Comparison of ENCODE assay signal across 26 cellular contexts in the genomic region with DNA sequence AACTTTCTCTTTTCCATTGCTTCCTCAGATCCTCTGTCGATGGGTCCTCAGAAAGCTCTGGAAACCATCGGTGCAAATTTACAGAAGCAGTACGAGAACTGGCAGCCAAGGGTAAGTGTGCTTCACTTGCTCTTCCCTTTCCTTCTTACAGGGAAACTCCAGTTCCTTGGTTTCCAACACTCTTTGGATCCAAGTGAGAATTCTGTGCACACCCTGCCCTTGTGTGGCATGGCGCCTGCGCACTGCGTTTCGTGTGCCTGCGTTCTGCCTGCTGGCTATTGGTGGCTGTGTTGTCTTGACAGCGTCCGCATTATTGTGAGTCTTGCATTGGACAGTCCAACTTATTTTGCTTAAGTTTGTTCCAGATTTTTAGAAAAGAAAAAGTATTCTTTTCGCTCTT.
"Had no signal": no experiment of that assay in that cellular context is flagged by ENCODE, and none has a peak within 500 bp of the region (broad histone marks: within the 10 kb centered on the region; RNA-seq: fewer than 3 reads in every experiment).

No MANE protein-coding gene starts in this region.

- H3K4me3 ChIP-seq: hepatocyte, left lung, sigmoid colon, smooth muscle cell, stomach, suprapubic skin, transverse colon had no signal

- DNase-seq: activated CD4-positive, CD25-positive, alpha-beta regulatory T cell treated with anti-CD3 and anti-CD28 coated beads, Interleukin-2, amount 50 U/mL, for 72 hours; activated CD8-positive, alpha-beta memory T cell treated with anti-CD3 and anti-CD28 coated beads, Interleukin-2, amount 10 ng/mL, durations not matched to agents 7 days and 5 days; activated CD8-positive, alpha-beta T cell treated with anti-CD3 and anti-CD28 coated beads for 36 hours; activated effector memory CD4-positive, alpha-beta T cell treated with Interleukin-2 at 50 U/mL for 16 hours; activated naive CD8-positive, alpha-beta T cell treated with anti-CD3 and anti-CD28 coated beads for 36 hours; effector memory CD8-positive, alpha-beta T cell; foreskin melanocyte; glutamatergic neuron; immature natural killer cell; left lung; natural killer cell; sigmoid colon; stimulated activated CD4-positive, alpha-beta T cell treated with anti-CD3 and anti-CD28 coated beads, Interleukin-15, amount 100 ng/mL, for 24 hours; stomach; transverse colon had no signal

- FAIRE-seq: astrocyte, colon, endothelial cell of umbilical vein, urothelium cell line had no signal

- H3K9me3 ChIP-seq: left lung, sigmoid colon, stomach, suprapubic skin, transverse colon had no signal

- H3K36me3 Mint-ChIP-seq: natural killer cell had no signal

- H3K4me3 Mint-ChIP-seq: activated CD8-positive, alpha-beta memory T cell treated with anti-CD3 and anti-CD28 coated beads, Interleukin-2, amount 10 ng/mL, durations not matched to agents 7 days and 5 days; activated naive CD8-positive, alpha-beta T cell treated with anti-CD3 and anti-CD28 coated beads for 36 hours; central memory CD8-positive, alpha-beta T cell; effector memory CD8-positive, alpha-beta T cell; immature natural killer cell; natural killer cell; stimulated activated memory B cell treated with anti-CD40 and anti-IgM and Interleukin-4, amounts not matched to agents 10 μg/mL and 1 μg/mL and 100 μg/mL, for 72 hours had no signal

- H3K27me3 ChIP-seq: hepatocyte, left lung, sigmoid colon, stomach, suprapubic skin, transverse colon had no signal

- H3K27me3 Mint-ChIP-seq: activated CD8-positive, alpha-beta memory T cell treated with anti-CD3 and anti-CD28 coated beads, Interleukin-2, amount 10 ng/mL, durations not matched to agents 7 days and 5 days; activated CD8-positive, alpha-beta T cell treated with anti-CD3 and anti-CD28 coated beads for 36 hours; activated naive CD8-positive, alpha-beta T cell treated with anti-CD3 and anti-CD28 coated beads for 36 hours; central memory CD8-positive, alpha-beta T cell; effector memory CD8-positive, alpha-beta T cell; stimulated activated memory B cell treated with anti-CD40 and anti-IgM and Interleukin-4, amounts not matched to agents 10 μg/mL and 1 μg/mL and 100 μg/mL, for 72 hours had no signal

- H3K4me2 ChIP-seq: hepatocyte, smooth muscle cell had no signal

- H3K27ac Mint-ChIP-seq: activated CD8-positive, alpha-beta memory T cell treated with anti-CD3 and anti-CD28 coated beads, Interleukin-2, amount 10 ng/mL, durations not matched to agents 7 days and 5 days; activated CD8-positive, alpha-beta T cell treated with anti-CD3 and anti-CD28 coated beads for 36 hours; activated naive CD8-positive, alpha-beta T cell treated with anti-CD3 and anti-CD28 coated beads for 36 hours; effector memory CD8-positive, alpha-beta T cell; immature natural killer cell; natural killer cell; stimulated activated memory B cell treated with anti-CD40 and anti-IgM and Interleukin-4, amounts not matched to agents 10 μg/mL and 1 μg/mL and 100 μg/mL, for 72 hours had no signal

- H3K36me3 ChIP-seq: left lung, transverse colon had no signal

- ATAC-seq: activated CD8-positive, alpha-beta memory T cell treated with anti-CD3 and anti-CD28 coated beads, Interleukin-2, amount 10 ng/mL, durations not matched to agents 7 days and 5 days; activated CD8-positive, alpha-beta T cell treated with anti-CD3 and anti-CD28 coated beads for 36 hours; effector memory CD8-positive, alpha-beta T cell; esophagus mucosa; left lung; natural killer cell; stimulated activated memory B cell treated with anti-CD40 and anti-IgM and Interleukin-4, amounts not matched to agents 10 μg/mL and 1 μg/mL and 100 μg/mL, for 72 hours had no signal

- H3K4me1 ChIP-seq: left lung, stomach, suprapubic skin, transverse colon had no signal

- H3K9me3 Mint-ChIP-seq: activated CD8-positive, alpha-beta T cell treated with anti-CD3 and anti-CD28 coated beads for 36 hours; activated naive CD8-positive, alpha-beta T cell treated with anti-CD3 and anti-CD28 coated beads for 36 hours; central memory CD8-positive, alpha-beta T cell; effector memory CD8-positive, alpha-beta T cell; immature natural killer cell; natural killer cell; stimulated activated memory B cell treated with anti-CD40 and anti-IgM and Interleukin-4, amounts not matched to agents 10 μg/mL and 1 μg/mL and 100 μg/mL, for 72 hours had no signal

- H2AFZ ChIP-seq: hepatocyte had no signal

- H3K27ac ChIP-seq: hepatocyte, left lung, sigmoid colon, stomach, suprapubic skin, transverse colon, VCaP had no signal
